Comparison of ENCODE assay signal across 1 cellular context in genomic region chr2:45353879-45354278, GRCh38.
TF ChIP-seq lines count a peak whose summit lies in the region.

No MANE protein-coding gene starts in this region.

TF ChIP-seq in GM23338, 12 proteins besides CTCF, POLR2A, EP300 and RAD21 (continued from another document):
- TF ChIP-seq ETS1 (IDR thresholded peaks at IDR 0.05) = no peak
- no peak for TF ChIP-seq EZH2phosphoT487 (IDR thresholded peaks at IDR 0.05; ENCODE audit: unreplicated experiment)
- TF ChIP-seq ZNF462 (CRISPR knock-in tag; IDR thresholded peaks at IDR 0.05) = no peak
- no peak for TF ChIP-seq POLR2AphosphoS5 (IDR thresholded peaks at IDR 0.05; ENCODE audit: low read depth)
- TF ChIP-seq NANOG (IDR thresholded peaks at IDR 0.05; ENCODE audit: borderline replicate concordance) = no peak
- TF ChIP-seq ZNF114 (CRISPR knock-in tag; IDR thresholded peaks at IDR 0.05) = no peak
- TF ChIP-seq EZH2 (IDR thresholded peaks at IDR 0.05; ENCODE audit: low read depth, unreplicated experiment) = no peak
- TF ChIP-seq CREB1 (CRISPR knock-in tag; IDR thresholded peaks at IDR 0.05; ENCODE audit: low read depth) = no peak
